Comparison of ENCODE assay signal across 22 cellular contexts in genomic region chr21:32102426-32102825, GRCh38.
"Had no signal": no experiment of that assay in that cellular context is flagged by ENCODE, and none has a peak within 500 bp of the region (broad histone marks: within the 10 kb centered on the region; RNA-seq: fewer than 3 reads in every experiment).

No MANE protein-coding gene starts in this region.

- DNase-seq: activated CD4-positive, alpha-beta T cell treated with anti-CD3 and anti-CD28 coated beads, Interleukin-2, amount 10 ng/mL, durations not matched to agents 24 days and 14 days; activated CD8-positive, alpha-beta memory T cell treated with anti-CD3 and anti-CD28 coated beads for 24 hours; activated CD8-positive, alpha-beta memory T cell treated with anti-CD3 and anti-CD28 coated beads, Interleukin-2, amount 50 U/mL, for 48 hours; activated effector memory CD4-positive, alpha-beta T cell treated with anti-CD3 and anti-CD28 coated beads, Interleukin-2, amount 50 U/mL, for 16 hours; activated naive CD4-positive, alpha-beta T cell treated with anti-CD3 and anti-CD28 coated beads, Interleukin-2, amount 50 U/mL, for 16 hours; activated T-cell treated with anti-CD3 and anti-CD28 coated beads, Interleukin-2, amount 50 U/mL, for 48 hours; cerebellar nuclear complex; cortex of kidney; effector CD4-positive, alpha-beta T cell; natural killer cell; ovary; psoas muscle; right cardiac atrium; small intestine; stimulated activated CD4-positive, alpha-beta T cell treated with anti-CD3 and anti-CD28 coated beads, Interleukin-15, amount 100 ng/mL, for 24 hours; stimulated activated CD4-positive, alpha-beta T cell treated with anti-CD3 and anti-CD28 coated beads, Interleukin-2, amount 100 ng/mL, for 48 hours; T1000; transverse colon had no signal

- H3K27me3 ChIP-seq: ascending aorta, ovary, suprapubic skin, transverse colon, vagina had no signal

- FAIRE-seq: bronchial epithelial cell, small intestine had no signal

- H3K36me3 ChIP-seq: ascending aorta, ovary, suprapubic skin, transverse colon, vagina had no signal

- H3K27ac ChIP-seq: ascending aorta, ovary, psoas muscle, suprapubic skin, transverse colon, vagina had no signal

- H3K9me3 ChIP-seq: ascending aorta, psoas muscle, suprapubic skin, transverse colon, vagina had no signal

- H3K4me1 ChIP-seq: ascending aorta, psoas muscle, suprapubic skin, transverse colon, vagina had no signal

- H3K4me3 ChIP-seq: ascending aorta, ovary, psoas muscle, suprapubic skin, transverse colon, vagina had no signal
